25 cellular contexts compared by ENCODE assay signal in the genomic region with DNA sequence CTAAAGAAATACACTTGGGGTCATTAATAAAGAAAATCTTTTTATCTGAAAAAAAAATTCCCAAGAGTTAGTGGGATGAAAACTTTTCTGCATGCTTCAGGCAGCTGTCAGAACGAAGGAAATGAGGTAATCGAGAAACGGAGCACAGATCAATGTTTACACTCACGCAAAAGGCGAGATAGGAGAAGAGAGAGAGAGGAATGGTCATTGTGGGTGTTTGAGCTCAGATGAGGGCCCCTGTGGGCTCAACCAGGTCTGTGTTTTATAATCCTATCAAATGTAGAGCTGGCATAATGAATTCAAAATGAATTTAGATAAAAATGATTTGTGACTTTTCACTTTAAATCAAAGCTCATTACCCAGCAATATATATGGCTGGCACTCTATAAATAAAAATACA. TPM values are rescaled to one million over a fixed set of nuclear protein-coding genes. Genes with fewer than 3 reads are reported as not detected.
DNase-seq lines count a peak whose midpoint lies in the region; ATAC-seq, FAIRE-seq and TF ChIP-seq lines count a peak whose summit lies in the region.
"Had no signal": no experiment of that assay in that cellular context is flagged by ENCODE, and none has a peak within 500 bp of the region (broad histone marks: within the 10 kb centered on the region; RNA-seq: fewer than 3 reads in every experiment).

No MANE protein-coding gene starts in this region.

- H3K27ac ChIP-seq in astrocyte (ENCODE audit: low read depth, low read length), result no peak overlapping the region
- H3K27ac ChIP-seq in subcutaneous abdominal adipose tissue (ENCODE audit: low read depth, low read length), result no peak overlapping the region
- H3K27ac ChIP-seq: cardiac muscle cell, vagina had no signal

- no peaks in the 10 kb centered on the region for H4K20me1 ChIP-seq in astrocyte (ENCODE audit: insufficient read depth, low read length)

- FAIRE-seq in astrocyte (lab: Jason Lieb, UNC), result no peak
- FAIRE-seq: islet of Langerhans had no signal

- no peak for TF ChIP-seq CTCF in HFFc6 (IDR thresholded peaks at IDR 0.05)
- no peak for TF ChIP-seq CTCF in astrocyte (IDR thresholded peaks at IDR 0.05; ENCODE audit: insufficient read depth, low read depth, low read length)

- ATAC-seq in left lobe of liver, result peak; percentile 29
- no peak for ATAC-seq in stimulated activated naive CD8-positive, alpha-beta T cell treated with anti-CD3 and anti-CD28 coated beads, Interleukin-15, Interleukin-2, amounts not matched to agents 100 U/mL and 50 U/mL, for 24 hours
- ATAC-seq in HG03432 (IDR thresholded peaks at IDR 0.05; ENCODE audit: unreplicated experiment), result no peak
- ATAC-seq in GM18870 (IDR thresholded peaks at IDR 0.05; ENCODE audit: unreplicated experiment), result no peak
- ATAC-seq: activated CD8-positive, alpha-beta T cell treated with anti-CD3 and anti-CD28 coated beads, Interleukin-2, amount 10 ng/mL, durations not matched to agents 7 days and 5 days; esophagus mucosa had no signal

- DNase-seq in HFFc6, result no peak
- peak; percentile 2 for DNase-seq in astrocyte (ENCODE audit: low read depth)
- DNase-seq in left lobe of liver (ENCODE audit: low spot score), result no peak
- no peak for DNase-seq in stimulated activated naive CD8-positive, alpha-beta T cell treated with anti-CD3 and anti-CD28 coated beads, Interleukin-15, Interleukin-2, amounts not matched to agents 100 U/mL and 50 U/mL, for 24 hours
- DNase-seq: activated CD4-positive, CD25-positive, alpha-beta regulatory T cell; activated CD8-positive, alpha-beta T cell treated with anti-CD3 and anti-CD28 coated beads, Interleukin-2, amount 10 ng/mL, durations not matched to agents 7 days and 5 days; activated naive CD8-positive, alpha-beta T cell treated with anti-CD3 and anti-CD28 coated beads for 36 hours; AML-193; Caco-2; head of caudate nucleus; midbrain; NCI-H1092 treated with DMSO at 0.1 percent for 48 hours; NCI-H526 treated with DMSO at 0.1 percent for 48 hours; SIG-M5 had no signal

- H2AFZ ChIP-seq in astrocyte (ENCODE audit: low read depth, low read length), result no peak overlapping the region

- H3K9me3 ChIP-seq in astrocyte (ENCODE audit: insufficient read depth, low read depth, low read length) (no peaks in the 10 kb centered on the region), subcutaneous abdominal adipose tissue (ENCODE audit: control insufficient read depth in 5 of 5, low read length in 5 of 5) (no peaks in the 10 kb centered on the region)
- H3K9me3 ChIP-seq: Caco-2, vagina had no signal

- H3K4me1 ChIP-seq in astrocyte (ENCODE audit: insufficient read depth, low read length) (no peaks in the 10 kb centered on the region), subcutaneous abdominal adipose tissue (ENCODE audit: control insufficient read depth in 5 of 5, insufficient read depth in 5 of 5, low read length in 5 of 5) (peaks cover 0 to 11% (median 2%) of the 10 kb centered on the region in 5 donors)
- H3K4me1 ChIP-seq: Caco-2, vagina had no signal

- H3K79me2 ChIP-seq in astrocyte (ENCODE audit: insufficient read depth, low read length), result no peaks in the 10 kb centered on the region

- no peaks in the 10 kb centered on the region for H3K9me3 Mint-ChIP-seq in HFFc6
- no peaks in the 10 kb centered on the region for H3K9me3 Mint-ChIP-seq in astrocyte (ENCODE audit: unreplicated experiment)
- H3K9me3 Mint-ChIP-seq: activated naive CD8-positive, alpha-beta T cell treated with anti-CD3 and anti-CD28 coated beads for 36 hours; neural crest cell had no signal

- H3K27ac Mint-ChIP-seq in HFFc6 (no peak overlapping the region), astrocyte (ENCODE audit: unreplicated experiment) (no peak overlapping the region)
- H3K27ac Mint-ChIP-seq: activated CD8-positive, alpha-beta T cell treated with anti-CD3 and anti-CD28 coated beads, Interleukin-2, amount 10 ng/mL, durations not matched to agents 7 days and 5 days; activated naive CD8-positive, alpha-beta T cell treated with anti-CD3 and anti-CD28 coated beads for 36 hours; stimulated activated naive CD8-positive, alpha-beta T cell treated with anti-CD3 and anti-CD28 coated beads, Interleukin-15, Interleukin-2, amounts not matched to agents 100 ng/mL and 50 ng/mL, for 24 hours had no signal

- peak overlapping the region; percentile 17 for H3K4me2 ChIP-seq in astrocyte (ENCODE audit: low read length)

- peaks cover 9% of the 10 kb centered on the region; the same call in 1 of the 2 replicates for H3K27me3 Mint-ChIP-seq in HFFc6 (ENCODE audit: insufficient read depth)
- no peaks in the 10 kb centered on the region for H3K27me3 Mint-ChIP-seq in astrocyte (ENCODE audit: low read depth, unreplicated experiment)

- H3K4me3 Mint-ChIP-seq in HFFc6, result peak overlapping the region; percentile 31
- H3K4me3 Mint-ChIP-seq in astrocyte (ENCODE audit: unreplicated experiment), result no peak overlapping the region
- H3K4me3 Mint-ChIP-seq: activated CD8-positive, alpha-beta T cell treated with anti-CD3 and anti-CD28 coated beads, Interleukin-2, amount 10 ng/mL, durations not matched to agents 7 days and 5 days; activated naive CD8-positive, alpha-beta T cell treated with anti-CD3 and anti-CD28 coated beads for 36 hours; neural crest cell; stimulated activated naive CD8-positive, alpha-beta T cell treated with anti-CD3 and anti-CD28 coated beads, Interleukin-15, Interleukin-2, amounts not matched to agents 100 ng/mL and 50 ng/mL, for 24 hours had no signal

- peaks cover 12% of the 10 kb centered on the region for H3K4me1 Mint-ChIP-seq in HFFc6 (ENCODE audit: low read depth)
- H3K4me1 Mint-ChIP-seq in astrocyte (ENCODE audit: low read depth, unreplicated experiment), result peaks cover 3% of the 10 kb centered on the region
- H3K4me1 Mint-ChIP-seq: activated naive CD8-positive, alpha-beta T cell treated with anti-CD3 and anti-CD28 coated beads for 36 hours; neural crest cell had no signal

- H3K36me3 Mint-ChIP-seq in HFFc6 (ENCODE audit: low read depth), result no peaks in the 10 kb centered on the region
- H3K36me3 Mint-ChIP-seq in astrocyte (ENCODE audit: low read depth, unreplicated experiment), result no peaks in the 10 kb centered on the region
- H3K36me3 Mint-ChIP-seq: activated naive CD8-positive, alpha-beta T cell treated with anti-CD3 and anti-CD28 coated beads for 36 hours had no signal

- H3K4me3 ChIP-seq in astrocyte (ENCODE audit: insufficient read depth, low read depth, low read length) (no peak overlapping the region), subcutaneous abdominal adipose tissue (ENCODE audit: low read depth in 1 of 5, low read length in 5 of 5) (peak overlapping the region in 3 of 5 donors; percentile 12 to 36 (median 33))
- H3K4me3 ChIP-seq: cardiac muscle cell, vagina had no signal

- H3K27me3 ChIP-seq in astrocyte (ENCODE audit: insufficient read depth, low read length) (no peaks in the 10 kb centered on the region), subcutaneous abdominal adipose tissue (ENCODE audit: control insufficient read depth in 5 of 5, insufficient read depth in 4 of 5, low read length in 5 of 5) (peaks cover 0 to 6% (median 2%) of the 10 kb centered on the region in 5 donors)
- H3K27me3 ChIP-seq: cardiac muscle cell, vagina had no signal

- H3K9ac ChIP-seq in astrocyte (ENCODE audit: low read length) (no peak overlapping the region), subcutaneous abdominal adipose tissue (ENCODE audit: low read length in 5 of 5) (peak overlapping the region in 1 of 5 donors; percentile 31)

- no peaks in the 10 kb centered on the region for H3K36me3 ChIP-seq in astrocyte (ENCODE audit: insufficient read depth, low read length)
- no peaks in the 10 kb centered on the region for H3K36me3 ChIP-seq in subcutaneous abdominal adipose tissue (ENCODE audit: control insufficient read depth in 5 of 5, insufficient read depth in 5 of 5, low read length in 5 of 5)
- H3K36me3 ChIP-seq: cardiac muscle cell, vagina had no signal

RNA-seq across cellular contexts. Expression of gene RXFP2, which starts 6.3 kb away (rescaled TPM):
- total RNA-seq in HFFc6 (2021; fragmentation: NEBNext Ultra II Directional; extraction: Animal tissue kit (Norgen Biotek cat#: 25700)), result not detected
- total RNA-seq in astrocyte, result not detected in 2 replicates
- total RNA-seq in left lobe of liver, result not detected
- total RNA-seq: activated CD8-positive, alpha-beta T cell treated with anti-CD3 and anti-CD28 coated beads, Interleukin-2, amount 10 ng/mL, durations not matched to agents 7 days and 5 days; activated naive CD8-positive, alpha-beta T cell treated with anti-CD3 and anti-CD28 coated beads for 36 hours; Caco-2; cardiac muscle cell; esophagus mucosa; G401; neural crest cell; T-helper 2 cell treated with Interferon-gamma antibody and Interleukin-4, amounts not matched to agents 100 ng/mL and 5 ng/mL, for 36 hours; vagina had no signal
